18 cellular contexts compared by ENCODE assay signal in the genomic region with DNA sequence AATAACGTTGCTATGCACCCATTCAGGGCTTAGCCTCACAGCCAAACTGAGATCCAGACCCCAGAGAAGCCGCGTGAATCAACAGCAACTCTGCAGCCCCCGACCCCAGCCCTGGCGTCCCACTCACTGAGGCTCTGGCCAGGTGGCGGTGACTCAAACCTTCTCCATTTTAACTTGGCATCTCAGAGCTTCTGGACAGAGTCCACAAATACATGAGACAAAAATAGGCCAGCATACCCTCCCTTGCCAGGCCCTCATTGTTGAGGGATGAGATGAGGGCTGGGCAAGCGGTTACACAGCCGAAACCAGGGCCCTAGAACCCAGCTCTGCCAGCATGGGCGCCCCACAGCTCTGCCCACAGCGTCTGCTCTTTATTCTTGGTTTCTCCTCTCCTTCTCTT.
DNase-seq lines count a peak whose midpoint lies in the region; ATAC-seq and TF ChIP-seq lines count a peak whose summit lies in the region.
"Had no signal": no experiment of that assay in that cellular context is flagged by ENCODE, and none has a peak within 500 bp of the region (broad histone marks: within the 10 kb centered on the region; RNA-seq: fewer than 3 reads in every experiment).

No MANE protein-coding gene starts in this region.

- 5 to 6% methylated on average over 10 of the region's 10 CpGs for WGBS in aorta, 2 donors

- H3K27ac Mint-ChIP-seq in activated CD4-positive, alpha-beta T cell treated with anti-CD3 and anti-CD28 coated beads, Interleukin-2, amount 10 ng/mL, durations not matched to agents 24 days and 14 days = no peak overlapping the region
- H3K27ac Mint-ChIP-seq: activated naive CD8-positive, alpha-beta T cell; memory B cell had no signal

- peak; percentile 39 for DNase-seq in RPMI8226
- peak; percentile 80 for DNase-seq in coronary artery (ENCODE audit: low spot score)
- peak; percentile 67 for DNase-seq in medulla oblongata (ENCODE audit: extremely low spot score)
- DNase-seq in aorta = peak; percentile 75 to 87
- no peak for DNase-seq in DMS79 treated with DMSO at 0.1 percent for 48 hours (lab: John Stamatoyannopoulos, UW)
- DNase-seq in activated CD4-positive, alpha-beta T cell treated with anti-CD3 and anti-CD28 coated beads, Interleukin-2, amount 10 ng/mL, durations not matched to agents 24 days and 14 days = no peak
- DNase-seq in SIG-M5 treated with dmso at 0.1 percent for 504 hours (lab: John Stamatoyannopoulos, UW; ENCODE audit: unreplicated experiment) = no peak
- DNase-seq: activated CD4-positive, alpha-beta T cell treated with anti-CD3 and anti-CD28 coated beads, Interleukin-2, amount 50 U/mL, for 48 hours; activated T-cell treated with anti-CD3 and anti-CD28 coated beads, Interleukin-2, amount 50 U/mL, for 4 hours; central memory CD4-positive, alpha-beta T cell; DMS153; NCI-H1930; right lobe of liver; stimulated activated CD4-positive, alpha-beta T cell treated with anti-CD3 and anti-CD28 coated beads, Interleukin-4, amount 100 ng/mL, for 1 hour; stimulated activated CD8-positive, alpha-beta memory T cell treated with anti-CD3 and anti-CD28 coated beads, Interleukin-4, amount 100 ng/mL, for 48 hours had no signal

- peak; percentile 47 for ATAC-seq in aorta (ENCODE audit: low FRiP score)
- ATAC-seq: activated T-cell treated with anti-CD3 and anti-CD28 coated beads, Interleukin-2, amount 50 U/mL, for 4 hours; right lobe of liver had no signal

- intact Hi-C loops in aorta (cut with DNase I) = loop anchor here (2.0 to 10.0 kb wide), 8 partner anchors 180 to 1028 kb away; no protein-coding TSS in a partner anchor
- intact Hi-C loops in activated CD4-positive, alpha-beta T cell treated with anti-CD3 and anti-CD28 coated beads, Interleukin-2, amount 10 ng/mL, durations not matched to agents 24 days and 14 days (cut with micrococcal nuclease) = loop anchor here (10.0 kb wide), 2 partner anchors 438 to 518 kb away; no protein-coding TSS in a partner anchor

- H3K4me1 ChIP-seq in aorta (ENCODE audit: control insufficient read depth in 1 of 2, insufficient read depth in 2 of 2, low read length in 2 of 2) = peaks cover 6 to 11% of the 10 kb centered on the region in 2 donors

- H3K9me3 ChIP-seq in aorta (ENCODE audit: control insufficient read depth, low read length) = no peaks in the 10 kb centered on the region
- H3K9me3 ChIP-seq: right lobe of liver, testis had no signal

- H3K4me3 ChIP-seq in coronary artery (no peak overlapping the region), aorta (ENCODE audit: low read length in 2 of 2) (no peak overlapping the region)
- H3K4me3 ChIP-seq: right lobe of liver, testis had no signal

- peak overlapping the region; percentile 76 to 96 for H3K27ac ChIP-seq in coronary artery
- peak overlapping the region; percentile 97 to 100 for H3K27ac ChIP-seq in aorta (ENCODE audit: low read depth in 1 of 2, low read length in 2 of 2)
- H3K27ac ChIP-seq: right lobe of liver, testis had no signal

- peaks cover 47% of the 10 kb centered on the region for H3K27me3 Mint-ChIP-seq in activated CD4-positive, alpha-beta T cell treated with anti-CD3 and anti-CD28 coated beads, Interleukin-2, amount 10 ng/mL, durations not matched to agents 24 days and 14 days

- no peaks in the 10 kb centered on the region for H3K27me3 ChIP-seq in aorta (ENCODE audit: control insufficient read depth in 1 of 2, insufficient read depth in 2 of 2, low read length in 1 of 2)
- H3K27me3 ChIP-seq: right lobe of liver, testis had no signal

- no peak for TF ChIP-seq CTCF in coronary artery (IDR thresholded peaks at IDR 0.05)

- H3K36me3 Mint-ChIP-seq in activated CD4-positive, alpha-beta T cell treated with anti-CD3 and anti-CD28 coated beads, Interleukin-2, amount 10 ng/mL, durations not matched to agents 24 days and 14 days (ENCODE audit: low read depth) = no peaks in the 10 kb centered on the region
- H3K36me3 Mint-ChIP-seq: activated naive CD8-positive, alpha-beta T cell; memory B cell had no signal

- H3K4me3 Mint-ChIP-seq in activated CD4-positive, alpha-beta T cell treated with anti-CD3 and anti-CD28 coated beads, Interleukin-2, amount 10 ng/mL, durations not matched to agents 24 days and 14 days = no peak overlapping the region
- H3K4me3 Mint-ChIP-seq: activated naive CD8-positive, alpha-beta T cell; activated T-cell treated with anti-CD3 and anti-CD28 coated beads, Interleukin-2, amount 50 U/mL, for 4 hours; memory B cell had no signal

- no peaks in the 10 kb centered on the region for H3K36me3 ChIP-seq in aorta (ENCODE audit: control insufficient read depth in 1 of 2, insufficient read depth in 2 of 2, low read length in 1 of 2)
- H3K36me3 ChIP-seq: right lobe of liver had no signal

- H3K9me3 Mint-ChIP-seq in activated CD4-positive, alpha-beta T cell treated with anti-CD3 and anti-CD28 coated beads, Interleukin-2, amount 10 ng/mL, durations not matched to agents 24 days and 14 days = no peaks in the 10 kb centered on the region
- H3K9me3 Mint-ChIP-seq: activated T-cell treated with anti-CD3 and anti-CD28 coated beads, Interleukin-2, amount 50 U/mL, for 4 hours; memory B cell had no signal

- peaks cover 5% of the 10 kb centered on the region for H3K4me1 Mint-ChIP-seq in activated CD4-positive, alpha-beta T cell treated with anti-CD3 and anti-CD28 coated beads, Interleukin-2, amount 10 ng/mL, durations not matched to agents 24 days and 14 days
- H3K4me1 Mint-ChIP-seq: memory B cell had no signal

Comparison
In these comparisons a context has a peak if more than half of its experiments do, and no peak if none do; other contexts are left out.
1. DNase-seq: peak in RPMI8226 (single experiment), coronary artery (single experiment), medulla oblongata (single experiment) and aorta (2 of 2); none in DMS79 treated with DMSO at 0.1 percent for 48 hours (single experiment), activated CD4-positive, alpha-beta T cell treated with anti-CD3 and anti-CD28 coated beads, Interleukin-2, amount 10 ng/mL, durations not matched to agents 24 days and 14 days (single experiment) and SIG-M5 treated with dmso at 0.1 percent for 504 hours (single experiment).